In the genomic region with DNA sequence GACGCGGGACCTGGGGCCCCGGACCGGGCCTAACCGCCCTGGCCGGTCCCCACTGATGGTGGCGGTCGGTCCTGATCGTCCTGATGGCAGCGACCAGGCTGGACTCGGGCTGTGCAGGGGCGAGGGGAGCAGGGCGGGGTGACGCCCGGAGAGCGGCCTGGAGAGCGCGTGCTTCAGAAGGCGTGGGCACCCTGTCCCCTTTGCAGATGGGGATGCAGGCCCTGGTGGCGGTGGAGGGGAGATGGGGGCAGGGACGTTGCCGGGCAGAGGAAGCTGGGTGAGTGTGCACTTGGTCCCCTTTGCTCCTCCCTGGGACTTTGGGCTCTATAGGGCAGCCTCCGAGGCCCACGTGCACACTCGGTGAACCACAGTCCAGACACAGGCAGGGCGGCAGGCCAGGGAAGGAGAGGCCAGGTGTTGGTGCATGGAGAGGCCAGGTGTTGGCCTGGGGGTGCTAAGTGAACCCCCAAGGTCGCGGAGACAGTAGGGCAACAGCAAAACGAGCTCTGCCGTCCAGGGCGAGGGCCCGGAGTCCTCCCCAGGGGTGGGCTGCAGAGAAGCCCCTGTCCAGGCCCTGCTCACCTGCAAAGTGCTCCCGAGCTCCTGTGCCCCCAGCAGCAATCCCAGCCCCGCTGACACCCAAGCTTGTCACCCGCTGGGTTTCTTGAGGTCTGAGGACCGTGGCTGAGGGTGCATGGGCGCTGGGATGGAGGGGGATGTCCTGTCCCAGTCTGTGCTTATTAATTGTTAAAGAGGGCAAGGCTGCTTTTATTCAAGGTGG, we compare ENCODE assay signal across 7 cellular contexts. TPM values are rescaled to one million over a fixed set of nuclear protein-coding genes. Genes with fewer than 3 reads are reported as not detected.
DNase-seq lines count a peak whose midpoint lies in the region; ATAC-seq and TF ChIP-seq lines count a peak whose summit lies in the region.

No MANE protein-coding gene starts in this region.

- ATAC-seq in GM19463 (IDR thresholded peaks at IDR 0.05; ENCODE audit: unreplicated experiment), result peak; percentile 2
- peak; percentile 40 for ATAC-seq in esophagus mucosa

- H3K36me3 ChIP-seq in HUES64 (ENCODE audit: insufficient read depth, low read length) (peaks cover 17% of the 10 kb centered on the region), neuron (ENCODE audit: insufficient read depth, low read length) (peaks cover 2% of the 10 kb centered on the region)

- CTCF ChIA-PET in activated CD4-positive, alpha-beta memory T cell treated with anti-CD3 and anti-CD28 coated beads for 36 hours (lab: Charles Lee), result interaction anchor here (0.7 kb wide), 1 partner anchor 36 kb away, joined by 3 read pairs; no protein-coding TSS in a partner anchor

- 74% methylated on average over 37 of the region's 37 CpGs for WGBS in HUES64

- H3K27me3 ChIP-seq in HUES64 (ENCODE audit: insufficient read depth, low read length) (no peaks in the 10 kb centered on the region), neuron (ENCODE audit: insufficient read depth, low read length) (no peaks in the 10 kb centered on the region)

- H3K36me3 Mint-ChIP-seq in activated CD4-positive, alpha-beta memory T cell treated with anti-CD3 and anti-CD28 coated beads for 36 hours, result peaks cover 3% of the 10 kb centered on the region
- peaks cover 2% of the 10 kb centered on the region for H3K36me3 Mint-ChIP-seq in chondrocyte (ENCODE audit: low read depth)

- peak overlapping the region; percentile 11 for H2AFZ ChIP-seq in neuron (ENCODE audit: low read depth, low read length)

- H3K9me3 ChIP-seq in HUES64 (ENCODE audit: insufficient read depth, low read depth, low read length) (no peaks in the 10 kb centered on the region), neuron (ENCODE audit: low read length) (no peaks in the 10 kb centered on the region)

- H3K27ac Mint-ChIP-seq in activated CD4-positive, alpha-beta memory T cell treated with anti-CD3 and anti-CD28 coated beads for 36 hours, result peak overlapping the region; percentile 96
- H3K27ac Mint-ChIP-seq in chondrocyte (ENCODE audit: unreplicated experiment), result no peak overlapping the region

- no peaks in the 10 kb centered on the region for H3K27me3 Mint-ChIP-seq in activated CD4-positive, alpha-beta memory T cell treated with anti-CD3 and anti-CD28 coated beads for 36 hours
- H3K27me3 Mint-ChIP-seq in chondrocyte (ENCODE audit: low read depth), result no peaks in the 10 kb centered on the region

- peak overlapping the region; percentile 91 for H3K4me3 Mint-ChIP-seq in activated CD4-positive, alpha-beta memory T cell treated with anti-CD3 and anti-CD28 coated beads for 36 hours
- H3K4me3 Mint-ChIP-seq in chondrocyte (ENCODE audit: unreplicated experiment), result no peak overlapping the region

- DNase-seq in activated CD4-positive, alpha-beta memory T cell treated with anti-CD3 and anti-CD28 coated beads for 36 hours, result peak; percentile 54
- DNase-seq in ureter (ENCODE audit: low spot score), result peak; percentile 63
- no peak for DNase-seq in chondrocyte (ENCODE audit: low spot score)

- no peak for TF ChIP-seq CTCF in chondrocyte (IDR thresholded peaks at IDR 0.05)

- H3K4me1 Mint-ChIP-seq in activated CD4-positive, alpha-beta memory T cell treated with anti-CD3 and anti-CD28 coated beads for 36 hours (ENCODE audit: low read depth), result peaks cover 21% of the 10 kb centered on the region
- peaks cover 9% of the 10 kb centered on the region for H3K4me1 Mint-ChIP-seq in chondrocyte (ENCODE audit: low read depth)

- peak overlapping the region; percentile 77 for H3K9ac ChIP-seq in HUES64 (ENCODE audit: low read depth, low read length)

- peak overlapping the region; percentile 55 for H3K4me3 ChIP-seq in HUES64 (ENCODE audit: low read length)
- H3K4me3 ChIP-seq in neuron (ENCODE audit: low read length), result no peak overlapping the region

- intact Hi-C loops in activated CD4-positive, alpha-beta memory T cell treated with anti-CD3 and anti-CD28 coated beads for 36 hours (cut with micrococcal nuclease), result loop anchor here (2.0 kb wide), 1 partner anchor 727 kb away; a partner anchor contains a TSS

- H3K27ac ChIP-seq in HUES64 (ENCODE audit: low read depth, low read length), result peak overlapping the region; percentile 93

- H3K4me1 ChIP-seq in HUES64 (ENCODE audit: insufficient read depth, low read length) (peaks cover 12% of the 10 kb centered on the region), neuron (ENCODE audit: insufficient read depth, low read length) (peaks cover 11% of the 10 kb centered on the region)

- POLR2A ChIA-PET in activated CD4-positive, alpha-beta memory T cell treated with anti-CD3 and anti-CD28 coated beads for 36 hours (lab: Charles Lee), result no interaction called here

- H3K9me3 Mint-ChIP-seq in activated CD4-positive, alpha-beta memory T cell treated with anti-CD3 and anti-CD28 coated beads for 36 hours, result no peaks in the 10 kb centered on the region
- H3K9me3 Mint-ChIP-seq in chondrocyte (ENCODE audit: low read depth), result no peaks in the 10 kb centered on the region

RNA-seq across cellular contexts. Expression of a gene that starts 42.3 kb away (rescaled TPM):
- polyA plus RNA-seq in HUES64 (2013, experiment 1 of 2), result 23.1 TPM
- 21.7 TPM for polyA plus RNA-seq in HUES64 (2013, experiment 2 of 2)
- total RNA-seq in activated CD4-positive, alpha-beta memory T cell treated with anti-CD3 and anti-CD28 coated beads for 36 hours, result under 1 TPM; 0.45 to 0.80 TPM
- total RNA-seq in esophagus mucosa (12.6 TPM), ureter (33.8 TPM), chondrocyte (34.4 to 58.1 TPM (median 35.0 TPM) in 3 replicates)
